In the genomic region with DNA sequence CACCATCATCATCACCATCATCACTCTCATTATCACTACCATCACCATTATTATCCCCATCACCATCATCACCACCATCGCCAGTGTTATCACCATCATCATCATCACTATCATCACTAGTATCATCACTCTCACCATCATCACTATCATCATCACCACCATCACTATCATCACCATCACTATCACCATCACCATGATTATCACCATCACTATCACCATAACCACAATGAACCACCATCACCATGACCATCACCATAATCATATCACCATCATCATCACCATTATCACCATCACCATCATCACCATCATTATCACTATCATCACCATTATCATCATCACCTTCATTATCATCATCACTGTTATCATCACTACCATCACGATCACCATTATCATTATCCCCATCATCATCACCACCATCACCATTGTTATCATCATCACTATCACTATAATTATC, we compare ENCODE assay signal across 2 cellular contexts.
TF ChIP-seq lines count a peak whose summit lies in the region.

No MANE protein-coding gene starts in this region.

TF ChIP-seq in HepG2, 621 proteins besides CTCF, POLR2A, EP300 and RAD21 (continued from another document):
- TF ChIP-seq, protein P1, sequence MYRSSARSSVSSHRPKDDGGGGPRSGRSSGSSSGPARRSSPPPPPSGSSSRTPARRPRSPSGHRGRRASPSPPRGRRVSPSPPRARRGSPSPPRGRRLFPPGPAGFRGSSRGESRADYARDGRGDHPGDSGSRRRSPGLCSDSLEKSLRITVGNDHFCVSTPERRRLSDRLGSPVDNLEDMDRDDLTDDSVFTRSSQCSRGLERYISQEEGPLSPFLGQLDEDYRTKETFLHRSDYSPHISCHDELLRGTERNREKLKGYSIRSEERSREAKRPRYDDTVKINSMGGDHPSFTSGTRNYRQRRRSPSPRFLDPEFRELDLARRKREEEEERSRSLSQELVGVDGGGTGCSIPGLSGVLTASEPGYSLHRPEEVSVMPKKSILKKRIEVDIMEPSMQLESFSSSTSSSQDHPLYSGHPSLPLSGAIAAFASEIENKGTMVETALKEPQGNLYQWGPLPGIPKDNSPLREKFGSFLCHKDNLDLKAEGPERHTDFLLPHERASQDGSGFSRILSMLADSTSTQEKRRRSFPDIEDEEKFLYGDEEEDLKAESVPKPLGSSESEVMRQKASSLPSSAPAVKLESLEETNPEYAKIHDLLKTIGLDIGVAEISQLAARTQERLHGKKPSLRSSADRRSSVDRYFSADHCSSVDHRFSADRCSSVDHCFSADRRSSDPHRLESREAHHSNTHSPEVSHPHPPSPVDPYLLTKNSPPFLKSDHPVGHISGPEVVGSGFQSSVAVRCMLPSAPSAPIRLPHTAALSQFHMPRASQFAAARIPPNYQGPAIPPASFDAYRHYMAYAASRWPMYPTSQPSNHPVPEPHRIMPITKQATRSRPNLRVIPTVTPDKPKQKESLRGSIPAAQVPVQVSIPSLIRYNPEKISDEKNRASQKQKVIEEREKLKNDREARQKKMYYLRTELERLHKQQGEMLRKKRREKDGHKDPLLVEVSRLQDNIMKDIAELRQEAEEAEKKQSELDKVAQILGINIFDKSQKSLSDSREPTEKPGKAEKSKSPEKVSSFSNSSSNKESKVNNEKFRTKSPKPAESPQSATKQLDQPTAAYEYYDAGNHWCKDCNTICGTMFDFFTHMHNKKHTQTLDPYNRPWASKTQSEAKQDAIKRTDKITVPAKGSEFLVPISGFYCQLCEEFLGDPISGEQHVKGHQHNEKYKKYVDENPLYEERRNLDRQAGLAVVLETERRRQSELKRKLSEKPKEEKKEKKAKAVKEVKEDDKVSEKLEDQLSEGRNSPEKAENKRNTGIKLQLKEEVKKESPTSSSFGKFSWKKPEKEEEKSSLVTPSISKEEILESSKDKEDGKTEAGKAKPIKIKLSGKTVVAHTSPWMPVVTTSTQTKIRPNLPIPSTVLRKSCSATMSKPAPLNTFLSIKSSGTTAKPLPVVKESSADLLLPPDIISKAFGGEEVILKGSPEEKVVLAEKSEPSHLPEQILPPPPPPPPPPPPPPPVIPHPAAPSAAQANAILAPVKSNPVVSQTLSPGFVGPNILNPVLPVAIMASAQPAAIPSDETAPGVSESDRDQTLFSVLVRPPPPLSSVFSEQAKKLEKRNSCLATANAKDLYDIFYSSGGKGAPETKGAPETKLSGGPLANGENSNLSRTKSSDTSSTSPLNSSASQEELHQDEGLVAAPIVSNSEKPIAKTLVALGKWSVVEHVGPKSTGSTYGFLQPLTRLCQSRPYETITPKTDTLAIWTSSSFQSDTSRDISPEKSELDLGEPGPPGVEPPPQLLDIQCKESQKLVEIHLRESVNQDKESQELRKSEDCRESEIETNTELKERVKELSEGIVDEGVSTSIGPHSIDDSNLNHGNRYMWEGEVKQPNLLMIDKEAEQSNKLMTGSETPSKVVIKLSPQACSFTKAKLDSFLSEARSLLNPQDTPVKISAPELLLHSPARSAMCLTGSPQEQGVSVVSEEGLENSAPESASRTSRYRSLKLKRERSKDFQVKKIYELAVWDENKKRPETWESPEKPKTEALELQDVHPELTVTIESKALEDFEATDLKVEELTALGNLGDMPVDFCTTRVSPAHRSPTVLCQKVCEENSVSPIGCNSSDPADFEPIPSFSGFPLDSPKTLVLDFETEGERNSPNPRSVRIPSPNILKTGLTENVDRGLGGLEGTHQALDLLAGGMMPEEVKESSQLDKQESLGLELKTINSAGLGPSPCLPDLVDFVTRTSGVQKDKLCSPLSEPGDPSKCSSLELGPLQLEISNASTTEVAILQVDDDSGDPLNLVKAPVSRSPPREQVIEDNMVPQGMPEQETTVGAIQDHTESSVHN (CRISPR knock-in tag; IDR thresholded peaks at IDR 0.05), result no peak
- TF ChIP-seq, protein P2, sequence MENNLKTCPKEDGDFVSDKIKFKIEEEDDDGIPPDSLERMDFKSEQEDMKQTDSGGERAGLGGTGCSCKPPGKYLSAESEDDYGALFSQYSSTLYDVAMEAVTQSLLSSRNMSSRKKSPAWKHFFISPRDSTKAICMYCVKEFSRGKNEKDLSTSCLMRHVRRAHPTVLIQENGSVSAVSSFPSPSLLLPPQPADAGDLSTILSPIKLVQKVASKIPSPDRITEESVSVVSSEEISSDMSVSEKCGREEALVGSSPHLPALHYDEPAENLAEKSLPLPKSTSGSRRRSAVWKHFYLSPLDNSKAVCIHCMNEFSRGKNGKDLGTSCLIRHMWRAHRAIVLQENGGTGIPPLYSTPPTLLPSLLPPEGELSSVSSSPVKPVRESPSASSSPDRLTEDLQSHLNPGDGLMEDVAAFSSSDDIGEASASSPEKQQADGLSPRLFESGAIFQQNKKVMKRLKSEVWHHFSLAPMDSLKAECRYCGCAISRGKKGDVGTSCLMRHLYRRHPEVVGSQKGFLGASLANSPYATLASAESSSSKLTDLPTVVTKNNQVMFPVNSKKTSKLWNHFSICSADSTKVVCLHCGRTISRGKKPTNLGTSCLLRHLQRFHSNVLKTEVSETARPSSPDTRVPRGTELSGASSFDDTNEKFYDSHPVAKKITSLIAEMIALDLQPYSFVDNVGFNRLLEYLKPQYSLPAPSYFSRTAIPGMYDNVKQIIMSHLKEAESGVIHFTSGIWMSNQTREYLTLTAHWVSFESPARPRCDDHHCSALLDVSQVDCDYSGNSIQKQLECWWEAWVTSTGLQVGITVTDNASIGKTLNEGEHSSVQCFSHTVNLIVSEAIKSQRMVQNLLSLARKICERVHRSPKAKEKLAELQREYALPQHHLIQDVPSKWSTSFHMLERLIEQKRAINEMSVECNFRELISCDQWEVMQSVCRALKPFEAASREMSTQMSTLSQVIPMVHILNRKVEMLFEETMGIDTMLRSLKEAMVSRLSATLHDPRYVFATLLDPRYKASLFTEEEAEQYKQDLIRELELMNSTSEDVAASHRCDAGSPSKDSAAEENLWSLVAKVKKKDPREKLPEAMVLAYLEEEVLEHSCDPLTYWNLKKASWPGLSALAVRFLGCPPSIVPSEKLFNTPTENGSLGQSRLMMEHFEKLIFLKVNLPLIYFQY (CRISPR knock-in tag; IDR thresholded peaks at IDR 0.05; ENCODE audit: borderline replicate concordance), result no peak
- TF ChIP-seq, protein P3, sequence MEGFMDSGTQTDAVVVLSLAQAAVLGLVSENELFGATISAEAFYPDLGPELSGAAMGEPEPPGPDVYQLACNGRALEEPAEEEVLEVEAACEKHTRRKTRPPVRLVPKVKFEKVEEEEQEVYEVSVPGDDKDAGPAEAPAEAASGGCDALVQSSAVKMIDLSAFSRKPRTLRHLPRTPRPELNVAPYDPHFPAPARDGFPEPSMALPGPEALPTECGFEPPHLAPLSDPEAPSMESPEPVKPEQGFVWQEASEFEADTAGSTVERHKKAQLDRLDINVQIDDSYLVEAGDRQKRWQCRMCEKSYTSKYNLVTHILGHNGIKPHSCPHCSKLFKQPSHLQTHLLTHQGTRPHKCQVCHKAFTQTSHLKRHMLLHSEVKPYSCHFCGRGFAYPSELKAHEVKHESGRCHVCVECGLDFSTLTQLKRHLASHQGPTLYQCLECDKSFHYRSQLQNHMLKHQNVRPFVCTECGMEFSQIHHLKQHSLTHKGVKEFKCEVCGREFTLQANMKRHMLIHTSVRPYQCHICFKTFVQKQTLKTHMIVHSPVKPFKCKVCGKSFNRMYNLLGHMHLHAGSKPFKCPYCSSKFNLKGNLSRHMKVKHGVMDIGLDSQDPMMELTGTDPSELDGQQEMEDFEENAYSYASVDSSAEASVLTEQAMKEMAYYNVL (CRISPR knock-in tag; IDR thresholded peaks at IDR 0.05; ENCODE audit: borderline replicate concordance), result no peak
- no peak for TF ChIP-seq FLYWCH1 (CRISPR knock-in tag; IDR thresholded peaks at IDR 0.05)

TF ChIP-seq in K562, 482 proteins besides CTCF, POLR2A, EP300 and RAD21 (continued from another document):
- TF ChIP-seq, protein P4, sequence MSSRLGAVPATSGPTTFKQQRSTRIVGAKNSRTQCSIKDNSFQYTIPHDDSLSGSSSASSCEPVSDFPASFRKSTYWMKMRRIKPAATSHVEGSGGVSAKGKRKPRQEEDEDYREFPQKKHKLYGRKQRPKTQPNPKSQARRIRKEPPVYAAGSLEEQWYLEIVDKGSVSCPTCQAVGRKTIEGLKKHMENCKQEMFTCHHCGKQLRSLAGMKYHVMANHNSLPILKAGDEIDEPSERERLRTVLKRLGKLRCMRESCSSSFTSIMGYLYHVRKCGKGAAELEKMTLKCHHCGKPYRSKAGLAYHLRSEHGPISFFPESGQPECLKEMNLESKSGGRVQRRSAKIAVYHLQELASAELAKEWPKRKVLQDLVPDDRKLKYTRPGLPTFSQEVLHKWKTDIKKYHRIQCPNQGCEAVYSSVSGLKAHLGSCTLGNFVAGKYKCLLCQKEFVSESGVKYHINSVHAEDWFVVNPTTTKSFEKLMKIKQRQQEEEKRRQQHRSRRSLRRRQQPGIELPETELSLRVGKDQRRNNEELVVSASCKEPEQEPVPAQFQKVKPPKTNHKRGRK (tag; IDR thresholded peaks at IDR 0.05), result no peak
- TF ChIP-seq, protein P5, sequence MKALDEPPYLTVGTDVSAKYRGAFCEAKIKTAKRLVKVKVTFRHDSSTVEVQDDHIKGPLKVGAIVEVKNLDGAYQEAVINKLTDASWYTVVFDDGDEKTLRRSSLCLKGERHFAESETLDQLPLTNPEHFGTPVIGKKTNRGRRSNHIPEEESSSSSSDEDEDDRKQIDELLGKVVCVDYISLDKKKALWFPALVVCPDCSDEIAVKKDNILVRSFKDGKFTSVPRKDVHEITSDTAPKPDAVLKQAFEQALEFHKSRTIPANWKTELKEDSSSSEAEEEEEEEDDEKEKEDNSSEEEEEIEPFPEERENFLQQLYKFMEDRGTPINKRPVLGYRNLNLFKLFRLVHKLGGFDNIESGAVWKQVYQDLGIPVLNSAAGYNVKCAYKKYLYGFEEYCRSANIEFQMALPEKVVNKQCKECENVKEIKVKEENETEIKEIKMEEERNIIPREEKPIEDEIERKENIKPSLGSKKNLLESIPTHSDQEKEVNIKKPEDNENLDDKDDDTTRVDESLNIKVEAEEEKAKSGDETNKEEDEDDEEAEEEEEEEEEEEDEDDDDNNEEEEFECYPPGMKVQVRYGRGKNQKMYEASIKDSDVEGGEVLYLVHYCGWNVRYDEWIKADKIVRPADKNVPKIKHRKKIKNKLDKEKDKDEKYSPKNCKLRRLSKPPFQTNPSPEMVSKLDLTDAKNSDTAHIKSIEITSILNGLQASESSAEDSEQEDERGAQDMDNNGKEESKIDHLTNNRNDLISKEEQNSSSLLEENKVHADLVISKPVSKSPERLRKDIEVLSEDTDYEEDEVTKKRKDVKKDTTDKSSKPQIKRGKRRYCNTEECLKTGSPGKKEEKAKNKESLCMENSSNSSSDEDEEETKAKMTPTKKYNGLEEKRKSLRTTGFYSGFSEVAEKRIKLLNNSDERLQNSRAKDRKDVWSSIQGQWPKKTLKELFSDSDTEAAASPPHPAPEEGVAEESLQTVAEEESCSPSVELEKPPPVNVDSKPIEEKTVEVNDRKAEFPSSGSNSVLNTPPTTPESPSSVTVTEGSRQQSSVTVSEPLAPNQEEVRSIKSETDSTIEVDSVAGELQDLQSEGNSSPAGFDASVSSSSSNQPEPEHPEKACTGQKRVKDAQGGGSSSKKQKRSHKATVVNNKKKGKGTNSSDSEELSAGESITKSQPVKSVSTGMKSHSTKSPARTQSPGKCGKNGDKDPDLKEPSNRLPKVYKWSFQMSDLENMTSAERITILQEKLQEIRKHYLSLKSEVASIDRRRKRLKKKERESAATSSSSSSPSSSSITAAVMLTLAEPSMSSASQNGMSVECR (CRISPR knock-in tag; IDR thresholded peaks at IDR 0.05), result no peak
- TF ChIP-seq, protein P6, sequence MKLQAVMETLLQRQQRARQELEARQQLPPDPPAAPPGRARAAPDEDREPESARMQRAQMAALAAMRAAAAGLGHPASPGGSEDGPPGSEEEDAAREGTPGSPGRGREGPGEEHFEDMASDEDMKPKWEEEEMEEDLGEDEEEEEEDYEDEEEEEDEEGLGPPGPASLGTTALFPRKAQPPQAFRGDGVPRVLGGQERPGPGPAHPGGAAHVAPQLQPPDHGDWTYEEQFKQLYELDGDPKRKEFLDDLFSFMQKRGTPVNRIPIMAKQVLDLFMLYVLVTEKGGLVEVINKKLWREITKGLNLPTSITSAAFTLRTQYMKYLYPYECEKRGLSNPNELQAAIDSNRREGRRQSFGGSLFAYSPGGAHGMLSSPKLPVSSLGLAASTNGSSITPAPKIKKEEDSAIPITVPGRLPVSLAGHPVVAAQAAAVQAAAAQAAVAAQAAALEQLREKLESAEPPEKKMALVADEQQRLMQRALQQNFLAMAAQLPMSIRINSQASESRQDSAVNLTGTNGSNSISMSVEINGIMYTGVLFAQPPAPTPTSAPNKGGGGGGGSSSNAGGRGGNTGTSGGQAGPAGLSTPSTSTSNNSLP (IDR thresholded peaks at IDR 0.05; ENCODE audit: borderline replicate concordance, low read depth, low read length), result no peak
- TF ChIP-seq, protein P7, sequence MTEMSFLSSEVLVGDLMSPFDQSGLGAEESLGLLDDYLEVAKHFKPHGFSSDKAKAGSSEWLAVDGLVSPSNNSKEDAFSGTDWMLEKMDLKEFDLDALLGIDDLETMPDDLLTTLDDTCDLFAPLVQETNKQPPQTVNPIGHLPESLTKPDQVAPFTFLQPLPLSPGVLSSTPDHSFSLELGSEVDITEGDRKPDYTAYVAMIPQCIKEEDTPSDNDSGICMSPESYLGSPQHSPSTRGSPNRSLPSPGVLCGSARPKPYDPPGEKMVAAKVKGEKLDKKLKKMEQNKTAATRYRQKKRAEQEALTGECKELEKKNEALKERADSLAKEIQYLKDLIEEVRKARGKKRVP (CRISPR knock-in tag; IDR thresholded peaks at IDR 0.05), result no peak
- no peak for TF ChIP-seq ILK (tag; IDR thresholded peaks at IDR 0.05; ENCODE audit: borderline replicate concordance, low read depth)
